In genomic region chr2:196823750-196824149, GRCh38 we compare ENCODE assay signal across 13 cellular contexts. TPM values are rescaled to one million over a fixed set of nuclear protein-coding genes. Genes with fewer than 3 reads are reported as not detected.
DNase-seq lines count a peak whose midpoint lies in the region; FAIRE-seq and TF ChIP-seq lines count a peak whose summit lies in the region.
"Had no signal": no experiment of that assay in that cellular context is flagged by ENCODE, and none has a peak within 500 bp of the region (broad histone marks: within the 10 kb centered on the region; RNA-seq: fewer than 3 reads in every experiment).

No MANE protein-coding gene starts in this region.

- H3K27me3 ChIP-seq in GM23248 (replicated peaks; ENCODE audit: insufficient read depth) (no peaks in the 10 kb centered on the region), fibroblast of lung (ENCODE audit: control insufficient read depth, insufficient read depth, low read length) (no peaks in the 10 kb centered on the region), mesendoderm (ENCODE audit: insufficient read depth, low read length, poor library complexity) (no peaks in the 10 kb centered on the region)

- no peak overlapping the region for H3K4ac ChIP-seq in mesendoderm (ENCODE audit: low read depth, low read length)

- H3K27ac ChIP-seq in GM23248 (peak overlapping the region; percentile 28), fibroblast of lung (ENCODE audit: insufficient read depth, low read length) (no peak overlapping the region), mesendoderm (ENCODE audit: low read depth, low read length) (no peak overlapping the region)
- H3K27ac ChIP-seq: VCaP had no signal

- H4K5ac ChIP-seq in mesendoderm (ENCODE audit: low read length): no peak overlapping the region

- no peak overlapping the region for H2BK15ac ChIP-seq in mesendoderm (replicated peaks; ENCODE audit: low read depth)

- H2AK5ac ChIP-seq in mesendoderm (ENCODE audit: low read length): no peak overlapping the region

- H3F3A ChIP-seq in GM23248 (ENCODE audit: insufficient read depth): peaks cover 27% of the 10 kb centered on the region

- H3K4me1 ChIP-seq in GM23248 (ENCODE audit: insufficient read depth) (peaks cover 18% of the 10 kb centered on the region), fibroblast of lung (ENCODE audit: control insufficient read depth, extremely low read depth, insufficient read depth, low read length) (no peaks in the 10 kb centered on the region), mesendoderm (ENCODE audit: control insufficient read depth, low read depth, low read length) (no peaks in the 10 kb centered on the region)

- H3K23ac ChIP-seq in mesendoderm (ENCODE audit: low read length): no peak overlapping the region

- H3K79me2 ChIP-seq in GM23248 (ENCODE audit: insufficient read depth) (no peaks in the 10 kb centered on the region), fibroblast of lung (ENCODE audit: control insufficient read depth, insufficient read depth, low read length) (no peaks in the 10 kb centered on the region), mesendoderm (ENCODE audit: control insufficient read depth, insufficient read depth, low read length) (no peaks in the 10 kb centered on the region)

- 0 out of 2 replicates have a peak overlapping the region, but pooled peaks have one; percentile 6 for H3K4me3 ChIP-seq in GM23248
- H3K4me3 ChIP-seq in fibroblast of lung (replicated peaks in 1 of 4; ENCODE audit: control extremely low read depth in 1 of 4, insufficient read depth in 1 of 4, low read depth in 3 of 4, low read length in 4 of 4): no peak overlapping the region
- H3K4me3 ChIP-seq in skeletal muscle cell (ENCODE audit: low read depth, low read length): no peak overlapping the region
- H3K4me3 ChIP-seq in mesendoderm (ENCODE audit: low read length): no peak overlapping the region

- in situ Hi-C loops in GM23248 (cut with MboI): no loop called here

- H3K4me2 ChIP-seq in GM23248 (ENCODE audit: unreplicated experiment): peak overlapping the region; percentile 48
- peak overlapping the region; percentile 15 for H3K4me2 ChIP-seq in fibroblast of lung (ENCODE audit: extremely low read depth, insufficient read depth, low read length)
- no peak overlapping the region for H3K4me2 ChIP-seq in mesendoderm (ENCODE audit: low read length)

- TF ChIP-seq CTCF in fibroblast of lung (conservative IDR thresholded peaks at IDR 0.05 in 1 of 2, IDR thresholded peaks at IDR 0.05 in 1 of 2; ENCODE audit: low read depth in 1 of 2, low read length in 2 of 2): no peak

- H2BK5ac ChIP-seq in mesendoderm (ENCODE audit: low read length): no peak overlapping the region

- no peak overlapping the region for H4K8ac ChIP-seq in mesendoderm (ENCODE audit: low read depth, low read length)

- H4K20me1 ChIP-seq in GM23248 (ENCODE audit: insufficient read depth) (no peaks in the 10 kb centered on the region), fibroblast of lung (ENCODE audit: control insufficient read depth, extremely low read depth, insufficient read depth, low read length) (no peaks in the 10 kb centered on the region)

- H3K9me3 ChIP-seq in GM23248 (ENCODE audit: low read depth) (no peaks in the 10 kb centered on the region), fibroblast of lung (ENCODE audit: control insufficient read depth, insufficient read depth, low read depth, low read length) (no peaks in the 10 kb centered on the region)

- FAIRE-seq in RCC 7860 (lab: Jason Lieb, UNC) (peak; percentile 90), GM19239 (lab: Jason Lieb, UNC) (no peak)
- FAIRE-seq: kidney had no signal

- H3K79me1 ChIP-seq in mesendoderm (ENCODE audit: low read length): no peaks in the 10 kb centered on the region

- no peak overlapping the region for H3K9ac ChIP-seq in GM23248
- H3K9ac ChIP-seq in fibroblast of lung (ENCODE audit: insufficient read depth, low read length): no peak overlapping the region
- H3K9ac ChIP-seq in mesendoderm (ENCODE audit: low read length): no peak overlapping the region

- no peak overlapping the region for H2BK120ac ChIP-seq in mesendoderm (ENCODE audit: low read depth, low read length)

- H2AFZ ChIP-seq in GM23248 (no peak overlapping the region), fibroblast of lung (ENCODE audit: low read length) (no peak overlapping the region)

- H3K9me2 ChIP-seq in GM23248 (ENCODE audit: insufficient read depth): no peaks in the 10 kb centered on the region

- no peak overlapping the region for H3K18ac ChIP-seq in mesendoderm (ENCODE audit: low read length)

- no peak overlapping the region for H3K56ac ChIP-seq in mesendoderm (ENCODE audit: low read length)

- H3K36me3 ChIP-seq in GM23248 (ENCODE audit: low read depth) (no peaks in the 10 kb centered on the region), fibroblast of lung (ENCODE audit: control insufficient read depth, insufficient read depth, low read length) (no peaks in the 10 kb centered on the region), mesendoderm (ENCODE audit: control insufficient read depth, insufficient read depth, low read length) (no peaks in the 10 kb centered on the region)

- DNase-seq in GM23248: peak; percentile 90
- peak; percentile 64 for DNase-seq in RCC 7860 (ENCODE audit: low spot score)
- peak; percentile 64 to 92 for DNase-seq in fibroblast of lung (ENCODE audit: low read depth in 2 of 2)
- DNase-seq in skeletal muscle cell (ENCODE audit: low read depth): peak; percentile 39
- no peak for DNase-seq in GM19239 (ENCODE audit: insufficient read length, low spot score)
- no peak for DNase-seq in mesendoderm
- no peak for DNase-seq in HT-29 (ENCODE audit: low spot score)
- DNase-seq: anterior cingulate cortex, endodermal cell, kidney, NCI-H2081 had no signal

RNA-seq across cellular contexts. Expression of gene C2orf66, which starts 14.6 kb away (rescaled TPM):
- not detected in 2 replicates for total RNA-seq in GM23248 (2014; rRNA removed; shearing (Covaris generic))
- polyA plus RNA-seq in GM23248 (2016; fragmentation: Nextera tagmentation; extraction: Ambion mirVana) (0.25 TPM in 1 of 2 replicates, not detected in the other), fibroblast of lung (0.10 TPM in 1 of 2 replicates, not detected in the other)
- total RNA-seq in fibroblast of lung: 0.17 and 0.26 TPM in 2 replicates
- polyA plus RNA-seq in fibroblast of lung (2012): not detected in 2 replicates
- polyA minus RNA-seq in fibroblast of lung (ENCODE audit: low replicate concordance): not detected in 2 replicates
- polyA plus RNA-seq in mesendoderm (2013, experiment 1 of 2): 0.04 TPM
- 0.06 TPM for polyA plus RNA-seq in mesendoderm (2013, experiment 2 of 2)
- total RNA-seq in HT-29 (2014; rRNA removed; shearing (Covaris generic)): not detected in 2 replicates
- total RNA-seq: kidney, Right ventricle myocardium inferior had no signal

RNA-seq across cellular contexts. Expression of gene GTF3C3, which starts 24.3 kb away (rescaled TPM):
- 30.4 and 44.6 TPM in 2 replicates for total RNA-seq in GM23248 (2014; rRNA removed; shearing (Covaris generic))
- polyA plus RNA-seq in GM23248 (2016; fragmentation: Nextera tagmentation; extraction: Ambion mirVana) (13.1 and 16.0 TPM in 2 replicates), fibroblast of lung (20.9 and 21.2 TPM in 2 replicates)
- 53.9 and 54.8 TPM in 2 replicates for total RNA-seq in fibroblast of lung
- 15.5 and 18.5 TPM in 2 replicates for polyA plus RNA-seq in fibroblast of lung (2012)
- 7.7 and 23.2 TPM in 2 replicates for polyA minus RNA-seq in fibroblast of lung (ENCODE audit: low replicate concordance)
- 20.3 TPM for polyA plus RNA-seq in mesendoderm (2013, experiment 1 of 2)
- polyA plus RNA-seq in mesendoderm (2013, experiment 2 of 2): 19.9 TPM
- 20.1 and 24.2 TPM in 2 replicates for total RNA-seq in HT-29 (2014; rRNA removed; shearing (Covaris generic))

Comparison
In these comparisons a context has a peak if more than half of its experiments do, and no peak if none do; other contexts are left out.
1. DNase-seq: peak in GM23248 (single experiment), RCC 7860 (single experiment), fibroblast of lung (2 of 2) and skeletal muscle cell (single experiment); none in GM19239 (single experiment), mesendoderm (single experiment) and HT-29 (single experiment).